Comparison of ENCODE assay signal across 9 cellular contexts in the genomic region with DNA sequence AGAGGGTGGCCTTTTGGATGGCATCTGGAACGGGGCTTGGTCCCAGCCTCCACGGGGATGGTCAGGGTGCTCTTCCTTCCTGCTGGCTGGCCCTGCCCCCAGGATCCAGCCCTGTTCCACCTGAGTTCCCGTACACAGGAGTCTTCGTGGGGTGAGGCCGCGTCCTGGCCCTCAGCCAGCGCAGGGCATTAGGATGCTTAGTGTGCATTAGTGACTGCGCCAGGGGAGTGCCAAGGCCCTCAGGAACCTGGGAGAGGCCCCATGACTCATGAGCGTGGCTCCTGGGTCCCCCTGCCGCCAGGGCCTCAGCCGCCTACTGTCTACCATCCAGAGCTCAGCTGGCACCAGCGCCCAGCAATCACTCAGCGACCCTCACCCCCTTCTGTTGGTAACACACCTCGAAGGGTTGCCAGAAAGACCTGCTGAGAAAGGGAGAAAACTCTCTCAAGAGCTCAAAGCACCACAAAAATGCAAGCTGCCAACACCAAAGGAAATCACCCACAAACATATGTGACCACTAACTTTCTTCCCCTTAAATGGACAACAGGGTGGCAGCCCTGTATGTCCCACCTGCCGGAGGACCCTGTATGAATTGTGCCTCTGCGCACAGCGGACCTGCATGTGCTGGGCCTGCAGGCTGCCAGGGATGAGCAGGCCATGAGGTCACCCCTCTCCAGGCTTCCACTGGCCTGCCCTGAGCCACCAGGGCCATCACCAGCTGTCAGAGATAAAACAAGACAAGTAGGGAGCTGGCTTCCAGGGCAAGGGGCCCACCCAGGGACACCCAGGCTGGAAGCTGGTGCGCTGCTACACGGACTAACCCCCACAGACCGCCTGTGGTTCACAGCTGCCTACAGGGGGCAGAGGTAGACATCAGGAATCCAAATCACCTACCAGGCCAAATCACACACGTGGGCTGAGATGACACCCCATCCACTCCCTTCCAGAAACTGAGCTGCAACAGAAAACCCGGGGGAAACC. TPM values are rescaled to one million over a fixed set of nuclear protein-coding genes. Genes with fewer than 3 reads are reported as not detected.
DNase-seq lines count a peak whose midpoint lies in the region; ATAC-seq and TF ChIP-seq lines count a peak whose summit lies in the region.
"Had no signal": no experiment of that assay in that cellular context is flagged by ENCODE, and none has a peak within 500 bp of the region (broad histone marks: within the 10 kb centered on the region; RNA-seq: fewer than 3 reads in every experiment).

No MANE protein-coding gene starts in this region.

- H2AFZ ChIP-seq in H9 (ENCODE audit: low read length) = no peak overlapping the region

- no peak overlapping the region for H3K23ac ChIP-seq in H9 (ENCODE audit: insufficient read length, low read depth, low read length)

- H2BK12ac ChIP-seq in H9 (ENCODE audit: insufficient read length, low read depth, low read length) = no peak overlapping the region

- H3K36me3 ChIP-seq in Peyer's patch = no peaks in the 10 kb centered on the region
- no peaks in the 10 kb centered on the region for H3K36me3 ChIP-seq in heart right ventricle
- H3K36me3 ChIP-seq: thoracic aorta had no signal

- H4K91ac ChIP-seq in H9 (ENCODE audit: insufficient read length, low read depth, low read length) = no peak overlapping the region

- no peak overlapping the region for H3K4ac ChIP-seq in H9 (ENCODE audit: low read depth, low read length)

- no peaks in the 10 kb centered on the region for H3K23me2 ChIP-seq in H9 (ENCODE audit: insufficient read length, low read depth, low read length, poor library complexity, severe bottlenecking)

- no peak overlapping the region for H2AK5ac ChIP-seq in H9 (ENCODE audit: insufficient read length, low read length)

- H3K9me3 ChIP-seq in H9 (ENCODE audit: control insufficient read depth, low read depth, low read length) (no peaks in the 10 kb centered on the region), Peyer's patch (no peaks in the 10 kb centered on the region), heart right ventricle (no peaks in the 10 kb centered on the region)
- H3K9me3 ChIP-seq: thoracic aorta had no signal

- no peaks in the 10 kb centered on the region; a peak in 1 of 5 replicates for H3K9me3 Mint-ChIP-seq in H9

- H3K4me3 Mint-ChIP-seq in H9 = no peak overlapping the region

- DNase-seq in H9 = no peak
- peak in 2 of 3 donors; percentile 93 to 94 for DNase-seq in Peyer's patch
- peak in 1 of 2 donors; percentile 66 for DNase-seq in heart right ventricle
- DNase-seq in stimulated activated naive CD8-positive, alpha-beta T cell treated with anti-CD3 and anti-CD28 coated beads, Interleukin-15, Interleukin-2, amounts not matched to agents 100 U/mL and 50 U/mL, for 24 hours = peak; percentile 10
- DNase-seq in GDM1 (lab: John Stamatoyannopoulos, UW) = no peak
- no peak for DNase-seq in SIG-M5 (lab: John Stamatoyannopoulos, UW)
- no peak for DNase-seq in DMS153 (lab: John Stamatoyannopoulos, UW)

- no peak overlapping the region for H4K8ac ChIP-seq in H9 (replicated peaks; ENCODE audit: insufficient read length, low read depth, low read length)

- peaks cover 7% of the 10 kb centered on the region; the same call in 1 of the 2 replicates for H3K4me1 ChIP-seq in H9 (ENCODE audit: insufficient read depth, low read length)
- H3K4me1 ChIP-seq in Peyer's patch = peaks cover 0 to 99% (median 22%) of the 10 kb centered on the region in 4 donors
- H3K4me1 ChIP-seq in heart right ventricle = peaks cover 54 to 100% (median 88%) of the 10 kb centered on the region in 9 donors

- intact Hi-C loops in heart right ventricle (cut with DNase I) = no loop called here

- no peak overlapping the region for H2BK120ac ChIP-seq in H9 (ENCODE audit: low read depth, low read length, poor library complexity, severe bottlenecking)

- no peak overlapping the region for H3T11ph ChIP-seq in H9 (ENCODE audit: low read length)

- no CpG with 5 or more reads among the region's 22 CpGs for WGBS in H9 (ENCODE audit: extremely low coverage, insufficient read length, low lambda C conversion rate)
- 59 to 64% methylated on average over 22 of the region's 22 CpGs for WGBS in heart right ventricle, 2 donors

- H4K20me1 ChIP-seq in H9 (ENCODE audit: control insufficient read depth, insufficient read depth, insufficient read length) = peaks cover 3% of the 10 kb centered on the region

- H3K14ac ChIP-seq in H9 (ENCODE audit: insufficient read depth, low read length) = no peak overlapping the region

- H3K9ac ChIP-seq in H9 (ENCODE audit: extremely low read depth, insufficient read length, low read length) = no peak overlapping the region

- peak in 1 of 2 donors; percentile 42 for TF ChIP-seq POLR2A in Peyer's patch (IDR thresholded peaks at IDR 0.05)

- H2BK20ac ChIP-seq in H9 (ENCODE audit: low read depth, low read length, poor library complexity, severe bottlenecking) = no peak overlapping the region

- H3K27ac ChIP-seq in H9 (ENCODE audit: insufficient read length, low read depth, low read length) (no peak overlapping the region), Peyer's patch (peak overlapping the region in 3 of 4 donors; percentile 62 to 90 (median 86)), heart right ventricle (peak overlapping the region in 9 of 10 donors; percentile 31 to 92 (median 84))
- H3K27ac ChIP-seq: thoracic aorta had no signal

- ATAC-seq in heart right ventricle (peak; percentile 16 to 66 (median 40)), HG02798 (IDR thresholded peaks at IDR 0.05; ENCODE audit: poor library complexity, unreplicated experiment) (no peak)
- peak; percentile 12 for ATAC-seq in stimulated activated naive CD8-positive, alpha-beta T cell treated with anti-CD3 and anti-CD28 coated beads, Interleukin-15, Interleukin-2, amounts not matched to agents 100 U/mL and 50 U/mL, for 24 hours

- H3K27ac Mint-ChIP-seq in H9 = peak overlapping the region; percentile 41 to 73 (median 57); a peak in 5 of 7 replicates

- no peak overlapping the region for H2BK5ac ChIP-seq in H9 (ENCODE audit: insufficient read length, low read length)

- H3K27me3 ChIP-seq in H9 (ENCODE audit: insufficient read depth, low read length) = no peaks in the 10 kb centered on the region
- no peaks in the 10 kb centered on the region for H3K27me3 ChIP-seq in Peyer's patch
- H3K27me3 ChIP-seq in heart right ventricle = no peaks in the 10 kb centered on the region

- no peaks in the 10 kb centered on the region for H3K79me1 ChIP-seq in H9 (ENCODE audit: insufficient read depth, low read depth, low read length, poor library complexity, severe bottlenecking)

- peaks cover 65 to 82% of the 10 kb centered on the region in 2 experiments for H3K4me1 Mint-ChIP-seq in H9

- H3K4me2 ChIP-seq in H9 (ENCODE audit: insufficient read depth, insufficient read length, low read length) = no peak overlapping the region

- peak overlapping the region in 2 of 4 donors; percentile 11 to 24 for H3K4me3 ChIP-seq in Peyer's patch
- H3K4me3 ChIP-seq in heart right ventricle = no peak overlapping the region
- H3K4me3 ChIP-seq: thoracic aorta had no signal

- no peak overlapping the region for H3K18ac ChIP-seq in H9 (ENCODE audit: insufficient read length, low read depth, low read length)

- H2BK15ac ChIP-seq in H9 (ENCODE audit: low read depth, low read length) = no peak overlapping the region

- peaks cover 0 to 1% (median 0%) of the 10 kb centered on the region in 3 experiments; a peak in 2 of 7 replicates for H3K36me3 Mint-ChIP-seq in H9 (ENCODE audit: insufficient read depth in 1 of 3, low read depth in 3 of 3)

- H4K5ac ChIP-seq in H9 (ENCODE audit: insufficient read length, low read depth, low read length) = no peak overlapping the region

- no peaks in the 10 kb centered on the region for H3K79me2 ChIP-seq in H9 (ENCODE audit: insufficient read depth, low read length)

- no peak overlapping the region for H3K56ac ChIP-seq in H9 (ENCODE audit: insufficient read length, low read depth, low read length)

- TF ChIP-seq CTCF in H9 (conservative IDR thresholded peaks at IDR 0.05) = peak; percentile 40
- TF ChIP-seq CTCF in Peyer's patch (IDR thresholded peaks at IDR 0.05) = peak in 3 of 6 experiments; percentile 20 to 31 (median 25)
- peak in 7 of 9 donors; percentile 14 to 53 (median 26) for TF ChIP-seq CTCF in heart right ventricle (IDR thresholded peaks at IDR 0.05)

- H3K27me3 Mint-ChIP-seq in H9 (ENCODE audit: low read depth) = peaks cover 11% of the 10 kb centered on the region

RNA-seq across cellular contexts. Expression of a gene that starts 28.7 kb away (rescaled TPM):
- total RNA-seq in H9 (2021) (33.2 and 36.3 TPM in 2 replicates), Peyer's patch (10 to 100 TPM; 19.8 to 98.1 (median 78.8) TPM), heart right ventricle (10 to 100 TPM; 28.7 to 50.2 (median 32.1) TPM)
- polyA plus RNA-seq in heart right ventricle = 10 to 100 TPM in 1 of 2 donors, 1 to 10 TPM in 1; 9.0 to 23.8 TPM

Comparison
In these comparisons a context has a peak if more than half of its experiments do, and no peak if none do; other contexts are left out.
1. DNase-seq: peak in Peyer's patch (2 of 3) and stimulated activated naive CD8-positive, alpha-beta T cell treated with anti-CD3 and anti-CD28 coated beads, Interleukin-15, Interleukin-2, amounts not matched to agents 100 U/mL and 50 U/mL, for 24 hours (single experiment); none in H9 (single experiment), GDM1 (single experiment), SIG-M5 (single experiment) and DMS153 (single experiment).